24 cellular contexts compared by ENCODE assay signal in the genomic region with DNA sequence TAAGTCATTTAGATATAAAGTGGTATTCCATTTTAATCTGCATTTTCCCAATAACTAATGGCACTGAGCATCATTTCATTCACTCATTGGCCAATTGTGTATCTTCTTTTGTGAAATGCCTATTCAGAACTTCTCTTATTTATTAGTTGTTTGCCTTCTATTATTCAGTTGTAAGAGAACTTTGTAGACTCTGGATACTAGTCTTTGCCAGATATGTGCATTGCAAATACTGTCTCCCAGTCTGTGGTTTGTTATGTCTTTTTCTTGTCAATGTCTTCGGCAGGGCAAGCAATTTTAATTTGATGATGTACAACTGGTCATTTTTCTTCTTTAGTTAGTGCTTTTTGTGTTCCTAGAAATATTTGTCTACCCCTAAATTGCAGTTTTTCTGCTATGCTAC.
"Had no signal": no experiment of that assay in that cellular context is flagged by ENCODE, and none has a peak within 500 bp of the region (broad histone marks: within the 10 kb centered on the region; RNA-seq: fewer than 3 reads in every experiment).

No MANE protein-coding gene starts in this region.

- H3K27me3 Mint-ChIP-seq: activated B cell treated with CpG ODN at 0.5 μM for 24 hours had no signal

- H3K4me3 ChIP-seq: left lung, tibial artery had no signal

- H3K9me3 Mint-ChIP-seq: activated naive CD4-positive, alpha-beta T cell treated with anti-CD3 and anti-CD28 coated beads, Interleukin-2, amount 10 ng/mL, durations not matched to agents 7 days and 5 days; activated naive CD8-positive, alpha-beta T cell treated with anti-CD3 and anti-CD28 coated beads, Interleukin-2, amount 50 U/mL, for 24 hours; activated T-cell treated with anti-CD3 and anti-CD28 coated beads, Interleukin-2, amount 50 U/mL, for 4 hours; dendritic cell treated with granulocyte-macrophage colony-stimulating factor and Interleukin-4, amounts not matched to agents 40 ng/mL and 50 ng/mL, for 4 days; nephron progenitor cell had no signal

- H3K27ac Mint-ChIP-seq: activated B cell treated with CpG ODN at 0.5 μM for 24 hours; activated naive CD4-positive, alpha-beta T cell treated with anti-CD3 and anti-CD28 coated beads, Interleukin-2, amount 10 ng/mL, durations not matched to agents 7 days and 5 days; activated naive CD8-positive, alpha-beta T cell treated with anti-CD3 and anti-CD28 coated beads, Interleukin-2, amount 50 U/mL, for 24 hours; dendritic cell treated with granulocyte-macrophage colony-stimulating factor and Interleukin-4, amounts not matched to agents 40 ng/mL and 50 ng/mL, for 4 days; nephron progenitor cell had no signal

- H3K9me3 ChIP-seq: left lung, tibial artery had no signal

- FAIRE-seq: bronchial epithelial cell, urothelium cell line had no signal

- H3K27ac ChIP-seq: left lung, tibial artery had no signal

- H3K4me1 ChIP-seq: left lung, tibial artery had no signal

- DNase-seq: activated B cell treated with CpG ODN at 0.5 μM for 24 hours; activated CD4-positive, alpha-beta T cell treated with anti-CD3 and anti-CD28 coated beads for 48 hours; activated CD8-positive, alpha-beta memory T cell treated with anti-CD3 and anti-CD28 coated beads, Interleukin-2, amount 50 U/mL, for 4 hours; activated effector memory CD4-positive, alpha-beta T cell treated with Interleukin-2 at 50 U/mL for 16 hours; activated naive CD4-positive, alpha-beta T cell treated with anti-CD3 and anti-CD28 coated beads, Interleukin-2, amount 10 ng/mL, durations not matched to agents 7 days and 5 days; activated naive CD8-positive, alpha-beta T cell treated with anti-CD3 and anti-CD28 coated beads, Interleukin-2, amount 50 U/mL, for 24 hours; activated T-cell treated with anti-CD3 and anti-CD28 coated beads, Interleukin-2, amount 50 U/mL, for 4 hours; aorta; cerebellar nuclear complex; foreskin melanocyte; glutamatergic neuron; hypothalamus; kidney; left lung; midbrain; nephron progenitor cell; nucleus accumbens; retina; stimulated activated naive CD8-positive, alpha-beta T cell treated with anti-CD3 and anti-CD28 coated beads, Interleukin-15, Interleukin-2, amounts not matched to agents 100 U/mL and 50 U/mL, for 24 hours; substantia nigra; tibial artery had no signal

- H3K36me3 Mint-ChIP-seq: activated naive CD4-positive, alpha-beta T cell treated with anti-CD3 and anti-CD28 coated beads, Interleukin-2, amount 10 ng/mL, durations not matched to agents 7 days and 5 days had no signal

- ATAC-seq: activated naive CD8-positive, alpha-beta T cell treated with anti-CD3 and anti-CD28 coated beads, Interleukin-2, amount 50 U/mL, for 24 hours; activated T-cell treated with anti-CD3 and anti-CD28 coated beads, Interleukin-2, amount 50 U/mL, for 4 hours; stimulated activated naive CD8-positive, alpha-beta T cell treated with anti-CD3 and anti-CD28 coated beads, Interleukin-15, Interleukin-2, amounts not matched to agents 100 U/mL and 50 U/mL, for 24 hours had no signal

- H3K36me3 ChIP-seq: left lung, tibial artery had no signal

- H3K4me3 Mint-ChIP-seq: activated B cell treated with CpG ODN at 0.5 μM for 24 hours; activated naive CD4-positive, alpha-beta T cell treated with anti-CD3 and anti-CD28 coated beads, Interleukin-2, amount 10 ng/mL, durations not matched to agents 7 days and 5 days; activated naive CD8-positive, alpha-beta T cell treated with anti-CD3 and anti-CD28 coated beads, Interleukin-2, amount 50 U/mL, for 24 hours; activated T-cell treated with anti-CD3 and anti-CD28 coated beads, Interleukin-2, amount 50 U/mL, for 4 hours; dendritic cell treated with granulocyte-macrophage colony-stimulating factor and Interleukin-4, amounts not matched to agents 40 ng/mL and 50 ng/mL, for 4 days; nephron progenitor cell had no signal

- H3K4me1 Mint-ChIP-seq: activated B cell treated with CpG ODN at 0.5 μM for 24 hours; activated naive CD4-positive, alpha-beta T cell treated with anti-CD3 and anti-CD28 coated beads, Interleukin-2, amount 10 ng/mL, durations not matched to agents 7 days and 5 days; nephron progenitor cell had no signal

- H3K27me3 ChIP-seq: left lung, tibial artery had no signal
